Comparison of ENCODE assay signal across 8 cellular contexts in genomic region chr18:22282311-22283235, GRCh38.
A peak's percentile ranks its signal among the peaks of the same experiment; 100 is the strongest.
DNase-seq lines count a peak whose midpoint lies in the region; ATAC-seq, FAIRE-seq and TF ChIP-seq lines count a peak whose summit lies in the region.

No MANE protein-coding gene starts in this region.

- H3K27me3 Mint-ChIP-seq in CD8-positive, alpha-beta T cell (ENCODE audit: low read depth), result no peaks in the 10 kb centered on the region

- H3K9ac ChIP-seq in K562 (ENCODE audit: insufficient read depth in 1 of 2, low read depth in 2 of 2, low read length in 2 of 2), result no peak overlapping the region
- no peak overlapping the region for H3K9ac ChIP-seq in mesendoderm (ENCODE audit: low read length)

- peak overlapping the region; percentile 49 for H3K27ac ChIP-seq in CD8-positive, alpha-beta T cell (ENCODE audit: low read depth, low read length)
- H3K27ac ChIP-seq in K562 (ENCODE audit: extremely low read depth, low read depth, low read length) (no peak overlapping the region), mesendoderm (ENCODE audit: low read depth, low read length) (no peak overlapping the region)

- H3K4me1 Mint-ChIP-seq in CD8-positive, alpha-beta T cell (ENCODE audit: low read depth), result peaks cover 18% of the 10 kb centered on the region

- ATAC-seq in CD8-positive, alpha-beta T cell, result peak; percentile 86
- ATAC-seq in K562 (peak; percentile 61), GM18520 (IDR thresholded peaks at IDR 0.05; ENCODE audit: unreplicated experiment) (no peak), GM18873 (IDR thresholded peaks at IDR 0.05; ENCODE audit: low FRiP score, unreplicated experiment) (no peak)

- no peaks in the 10 kb centered on the region for H3K9me1 ChIP-seq in K562 (ENCODE audit: control insufficient read depth, insufficient read depth, low read length)

- H3K18ac ChIP-seq in mesendoderm (ENCODE audit: low read length), result no peak overlapping the region

- no peaks in the 10 kb centered on the region for H3K27me3 ChIP-seq in CD8-positive, alpha-beta T cell (ENCODE audit: insufficient read depth, low read length)
- H3K27me3 ChIP-seq in K562 (ENCODE audit: control insufficient read depth in 2 of 2, insufficient read depth in 2 of 2, low read length in 2 of 2) (peaks cover 13 to 20% of the 10 kb centered on the region in 2 experiments; a peak in 4 of 5 replicates), mesendoderm (ENCODE audit: insufficient read depth, low read length, poor library complexity) (no peaks in the 10 kb centered on the region)

- no peak overlapping the region for H3K4me3 ChIP-seq in CD8-positive, alpha-beta T cell (ENCODE audit: low read depth, low read length)
- H3K4me3 ChIP-seq in K562 (no peak overlapping the region), mesendoderm (ENCODE audit: low read length) (no peak overlapping the region)

- peak in 5 of 7 experiments; percentile 10 to 70 (median 26) for DNase-seq in CD8-positive, alpha-beta T cell
- peak; percentile 68 for DNase-seq in NCI-H146 (lab: John Stamatoyannopoulos, UW)
- DNase-seq in K562 (ENCODE audit: extremely low read depth in 1 of 4, low spot score in 3 of 4), result no peak
- peak; percentile 68 for DNase-seq in mesendoderm
- DNase-seq in HuH-7 (ENCODE audit: low spot score), result no peak
- DNase-seq in mesenteric fat pad (ENCODE audit: low spot score), result no peak

- H2BK5ac ChIP-seq in mesendoderm (ENCODE audit: low read length), result no peak overlapping the region

- H2AFZ ChIP-seq in K562 (ENCODE audit: low read depth, low read length), result no peak overlapping the region

- TF ChIP-seq POLR2A in K562 (conservative IDR thresholded peaks at IDR 0.05), result no peak

- H3K79me2 ChIP-seq in K562 (ENCODE audit: control insufficient read depth, insufficient read depth, low read length) (no peaks in the 10 kb centered on the region), mesendoderm (ENCODE audit: control insufficient read depth, insufficient read depth, low read length) (no peaks in the 10 kb centered on the region)

- H3K36me3 ChIP-seq in CD8-positive, alpha-beta T cell (ENCODE audit: insufficient read depth, low read length), result no peaks in the 10 kb centered on the region
- H3K36me3 ChIP-seq in K562 (ENCODE audit: control insufficient read depth, insufficient read depth, low read length), result no peaks in the 10 kb centered on the region
- no peaks in the 10 kb centered on the region for H3K36me3 ChIP-seq in mesendoderm (ENCODE audit: control insufficient read depth, insufficient read depth, low read length)

- in situ Hi-C loops in K562 (cut with MboI), result no loop called here

- BruUV-seq in K562 (replicated peaks; lab: Mats Ljungman, UMichigan), result no TSS peak

- no peak overlapping the region for H3K56ac ChIP-seq in mesendoderm (ENCODE audit: low read length)

- no peaks in the 10 kb centered on the region for H4K20me1 ChIP-seq in K562 (replicated peaks; ENCODE audit: control insufficient read depth, insufficient read depth, low read length)

- CTCF ChIA-PET in CD8-positive, alpha-beta T cell (lab: Charles Lee), result no interaction called here
- CTCF ChIA-PET in K562 (lab: Yijun Ruan, JAX; ENCODE audit: low intra/inter-chr PET ratio), result no interaction called here

- H2BK15ac ChIP-seq in mesendoderm (replicated peaks; ENCODE audit: low read depth), result no peak overlapping the region

- H3K36me3 Mint-ChIP-seq in CD8-positive, alpha-beta T cell, result no peaks in the 10 kb centered on the region

- no peak overlapping the region for H4K8ac ChIP-seq in mesendoderm (ENCODE audit: low read depth, low read length)

- TF ChIP-seq EP300 in K562 (IDR thresholded peaks at IDR 0.05; ENCODE audit: low read length), result no peak

- no peak overlapping the region for H3K4ac ChIP-seq in mesendoderm (ENCODE audit: low read depth, low read length)

- 10% methylated on average over 8 of the region's 8 CpGs for WGBS in K562 (ENCODE audit: insufficient coverage, low coverage, missing lambda C conversion rate)
- no CpG with 5 or more reads among the region's 8 CpGs for WGBS in mesendoderm (ENCODE audit: extremely low coverage, insufficient coverage, low lambda C conversion rate)

- H3K9me3 ChIP-seq in CD8-positive, alpha-beta T cell (ENCODE audit: low read length), result no peaks in the 10 kb centered on the region
- no peaks in the 10 kb centered on the region for H3K9me3 ChIP-seq in K562 (replicated peaks; ENCODE audit: control insufficient read depth, insufficient read depth, low read depth, low read length)

- POLR2A ChIA-PET in CD8-positive, alpha-beta T cell (lab: Charles Lee), result interaction anchor here (1.0 to 1.5 kb wide), 4 partner anchors 18 to 66 kb away, joined by 3 to 4 read pairs (median 3); no protein-coding TSS in a partner anchor
- POLR2A ChIA-PET in K562 (lab: Yijun Ruan, JAX), result interaction anchor here (2.2 kb wide), 1 partner anchor 10 kb away, joined by 7 read pairs; no protein-coding TSS in a partner anchor

- no peak overlapping the region for H2BK120ac ChIP-seq in mesendoderm (ENCODE audit: low read depth, low read length)

- H3K4me1 ChIP-seq in CD8-positive, alpha-beta T cell (ENCODE audit: insufficient read depth, low read length), result peaks cover 9% of the 10 kb centered on the region
- H3K4me1 ChIP-seq in K562 (replicated peaks in 1 of 2; ENCODE audit: control insufficient read depth in 2 of 2, insufficient read depth in 2 of 2, low read length in 2 of 2) (no peaks in the 10 kb centered on the region), mesendoderm (ENCODE audit: control insufficient read depth, low read depth, low read length) (no peaks in the 10 kb centered on the region)

- no peaks in the 10 kb centered on the region for H3K9me3 Mint-ChIP-seq in CD8-positive, alpha-beta T cell

- no peaks in the 10 kb centered on the region for H3K79me1 ChIP-seq in mesendoderm (ENCODE audit: low read length)

- peak overlapping the region; percentile 85 for H3K27ac Mint-ChIP-seq in CD8-positive, alpha-beta T cell

- TF ChIP-seq RAD21 in K562 (CRISPR knock-in tag; conservative IDR thresholded peaks at IDR 0.05 in 1 of 2, IDR thresholded peaks at IDR 0.05 in 1 of 2), result no peak

- no peak overlapping the region for H2AK5ac ChIP-seq in mesendoderm (ENCODE audit: low read length)

- H3K23ac ChIP-seq in mesendoderm (ENCODE audit: low read length), result no peak overlapping the region

- H3K4me3 Mint-ChIP-seq in CD8-positive, alpha-beta T cell, result no peak overlapping the region

- TF ChIP-seq CTCF in CD8-positive, alpha-beta T cell (IDR thresholded peaks at IDR 0.05), result no peak
- TF ChIP-seq CTCF in K562 (IDR thresholded peaks at IDR 0.05 in 2 of 3, conservative IDR thresholded peaks at IDR 0.05 in 1 of 3; ENCODE audit: insufficient read depth in 2 of 3, low read depth in 1 of 3, low read length in 3 of 3), result no peak

- H4K5ac ChIP-seq in mesendoderm (ENCODE audit: low read length), result no peak overlapping the region

- H3K4me2 ChIP-seq in K562 (ENCODE audit: insufficient read depth, low read length), result no peak overlapping the region
- no peak overlapping the region for H3K4me2 ChIP-seq in mesendoderm (ENCODE audit: low read length)

- intact Hi-C loops in CD8-positive, alpha-beta T cell (cut with DNase I, micrococcal nuclease), result loop anchor here (1.0 to 5.0 kb wide), 5 partner anchors 42 to 110 kb away; no protein-coding TSS in a partner anchor
- intact Hi-C loops in K562 (cut with micrococcal nuclease), result no loop called here

- no peak for FAIRE-seq in K562 (lab: Jason Lieb, UNC)

TF ChIP-seq in K562, 482 proteins besides CTCF, POLR2A, EP300 and RAD21 (continues in another document):
- peak; percentile 48 for TF ChIP-seq ATF3 (IDR thresholded peaks at IDR 0.05)
- TF ChIP-seq ATF3 (CRISPR knock-in tag; conservative IDR thresholded peaks at IDR 0.05), result no peak
- TF ChIP-seq RNF219 (CRISPR knock-in tag; IDR thresholded peaks at IDR 0.05), result no peak
- TF ChIP-seq SRSF9 (IDR thresholded peaks at IDR 0.05; ENCODE audit: borderline replicate concordance, low read depth, low read length), result no peak
- peak; percentile 68 for TF ChIP-seq RFX1 (IDR thresholded peaks at IDR 0.05)
- peak; percentile 27; the same call in 1 of the 2 replicates for TF ChIP-seq MYNN (IDR thresholded peaks at IDR 0.05)
- no peak for TF ChIP-seq MYNN (CRISPR knock-in tag; IDR thresholded peaks at IDR 0.05)

Comparison
In these comparisons a context has a peak if more than half of its experiments do, and no peak if none do; other contexts are left out.
1. ATAC-seq: peak in CD8-positive, alpha-beta T cell (single experiment) and K562 (single experiment); none in GM18520 (single experiment) and GM18873 (single experiment).
2. DNase-seq: peak in CD8-positive, alpha-beta T cell (5 of 7), NCI-H146 (single experiment) and mesendoderm (single experiment); none in K562 (0 of 4), HuH-7 (single experiment) and mesenteric fat pad (single experiment).